Comparison of ENCODE assay signal across 9 cellular contexts in the genomic region with DNA sequence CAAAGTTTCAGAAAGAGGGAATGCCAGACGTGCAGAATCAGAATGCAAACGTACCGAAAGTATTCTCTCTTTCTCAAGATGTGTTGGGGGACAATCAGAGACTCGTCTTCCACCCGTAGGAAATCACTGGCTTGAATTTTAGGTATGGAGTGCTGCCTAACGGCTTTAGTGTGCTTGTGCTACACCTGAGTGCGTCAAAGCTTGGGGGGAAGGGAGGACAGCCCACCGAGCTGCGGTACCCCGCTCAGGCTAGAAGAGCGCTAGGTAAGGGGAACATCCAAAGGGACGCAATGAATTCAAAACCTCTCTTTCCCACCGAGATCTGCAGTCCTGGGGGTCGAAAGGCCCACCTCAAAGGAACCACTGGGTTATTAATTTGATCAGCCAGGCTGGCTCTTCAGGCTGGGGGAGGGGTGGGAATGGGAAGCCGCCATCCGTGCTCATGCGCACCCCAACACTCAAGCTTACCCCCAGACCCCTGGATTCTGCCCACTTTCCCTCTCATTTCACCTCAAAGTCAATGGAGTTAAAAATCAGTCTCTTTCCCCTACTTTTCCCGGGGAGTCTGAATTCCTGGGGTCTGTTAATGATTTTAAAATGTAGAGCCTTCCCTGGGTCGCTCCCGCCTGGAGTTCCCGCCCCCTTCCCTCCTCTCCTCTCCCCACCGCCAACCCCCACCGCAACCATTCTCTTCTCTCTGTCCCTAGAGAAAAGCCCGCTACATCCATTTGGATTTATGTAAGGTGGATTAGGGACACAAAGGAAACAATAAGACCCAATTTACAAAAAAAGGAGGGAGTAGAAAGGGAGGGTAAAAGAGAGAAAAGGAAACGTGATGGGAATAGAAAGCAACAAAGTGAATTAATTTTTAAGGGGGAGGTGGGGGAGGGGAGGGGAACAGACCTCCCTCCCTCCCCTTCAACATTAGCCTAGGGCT. TPM values are rescaled to one million over a fixed set of nuclear protein-coding genes. Genes with fewer than 3 reads are reported as not detected.
DNase-seq lines count a peak whose midpoint lies in the region; ATAC-seq and TF ChIP-seq lines count a peak whose summit lies in the region.
"Had no signal": no experiment of that assay in that cellular context is flagged by ENCODE, and none has a peak within 500 bp of the region (broad histone marks: within the 10 kb centered on the region; RNA-seq: fewer than 3 reads in every experiment).

No MANE protein-coding gene starts in this region.

- CTCF ChIA-PET in activated naive CD4-positive, alpha-beta T cell treated with anti-CD3 and anti-CD28 coated beads for 36 hours (lab: Charles Lee), result no interaction called here

- in situ Hi-C loops in astrocyte of the spinal cord (cut with HindIII; ENCODE audit: low sequenced_read_pairs), result no loop called here

- H3K27me3 ChIP-seq in thymus (ENCODE audit: control insufficient read depth, insufficient read depth), result peaks cover 53% of the 10 kb centered on the region

- H3K9me3 Mint-ChIP-seq in activated naive CD4-positive, alpha-beta T cell treated with anti-CD3 and anti-CD28 coated beads for 36 hours, result no peaks in the 10 kb centered on the region
- H3K9me3 Mint-ChIP-seq in memory B cell, result no peaks in the 10 kb centered on the region

- H3K9me3 ChIP-seq in thymus (ENCODE audit: control insufficient read depth), result no peaks in the 10 kb centered on the region

- H3K4me3 Mint-ChIP-seq in activated naive CD4-positive, alpha-beta T cell treated with anti-CD3 and anti-CD28 coated beads for 36 hours, result peak overlapping the region; percentile 21
- peak overlapping the region; percentile 92 for H3K4me3 Mint-ChIP-seq in memory B cell

- H3K4me1 Mint-ChIP-seq in activated naive CD4-positive, alpha-beta T cell treated with anti-CD3 and anti-CD28 coated beads for 36 hours (ENCODE audit: low read depth), result peaks cover 24% of the 10 kb centered on the region
- peaks cover 37% of the 10 kb centered on the region for H3K4me1 Mint-ChIP-seq in memory B cell

- H3K36me3 Mint-ChIP-seq in activated naive CD4-positive, alpha-beta T cell treated with anti-CD3 and anti-CD28 coated beads for 36 hours (ENCODE audit: low read depth), result no peaks in the 10 kb centered on the region
- H3K36me3 Mint-ChIP-seq in memory B cell, result peaks cover 3% of the 10 kb centered on the region

- TF ChIP-seq CTCF in astrocyte of the spinal cord (IDR thresholded peaks at IDR 0.05; ENCODE audit: low read depth, low read length), result no peak

- no peaks in the 10 kb centered on the region for H3K36me3 ChIP-seq in thymus (ENCODE audit: control insufficient read depth, insufficient read depth)

- peaks cover 13% of the 10 kb centered on the region for H3K4me1 ChIP-seq in thymus (ENCODE audit: control insufficient read depth, insufficient read depth, low read length)

- H3K4me3 ChIP-seq in astrocyte of the spinal cord (ENCODE audit: low read depth, low read length) (peak overlapping the region; percentile 68), thymus (ENCODE audit: low read length) (no peak overlapping the region)

- no peak overlapping the region for H3K27ac Mint-ChIP-seq in activated naive CD4-positive, alpha-beta T cell treated with anti-CD3 and anti-CD28 coated beads for 36 hours
- peak overlapping the region; percentile 74 for H3K27ac Mint-ChIP-seq in memory B cell

- 43% methylated on average over 25 of the region's 25 CpGs for WGBS in thymus

- no peak for ATAC-seq in memory B cell (ENCODE audit: low read depth)
- ATAC-seq in GM21526 (IDR thresholded peaks at IDR 0.05; ENCODE audit: low FRiP score, unreplicated experiment), result no peak
- no peak for ATAC-seq in GM19463 (IDR thresholded peaks at IDR 0.05; ENCODE audit: unreplicated experiment)

- no peak for DNase-seq in activated naive CD4-positive, alpha-beta T cell treated with anti-CD3 and anti-CD28 coated beads for 36 hours
- no peak for DNase-seq in activated naive CD4-positive, alpha-beta T cell treated with Interleukin-2 at 50 U/mL for 16 hours
- no peak for DNase-seq in astrocyte of the spinal cord (ENCODE audit: low read depth, low spot score)
- DNase-seq in memory B cell (ENCODE audit: low spot score in 2 of 2), result no peak
- DNase-seq in NCI-H2029 (lab: John Stamatoyannopoulos, UW), result no peak
- DNase-seq: NCI-H774 had no signal

- peaks cover 44% of the 10 kb centered on the region for H3K27me3 Mint-ChIP-seq in activated naive CD4-positive, alpha-beta T cell treated with anti-CD3 and anti-CD28 coated beads for 36 hours (ENCODE audit: low read depth)
- H3K27me3 Mint-ChIP-seq in memory B cell, result peaks cover 12% of the 10 kb centered on the region

- intact Hi-C loops in activated naive CD4-positive, alpha-beta T cell treated with anti-CD3 and anti-CD28 coated beads for 36 hours (cut with micrococcal nuclease), result loop anchor here (2.0 to 10.0 kb wide), 7 partner anchors 39 to 465 kb away; no protein-coding TSS in a partner anchor

- H3K27ac ChIP-seq in thymus (ENCODE audit: low read depth), result peak overlapping the region; percentile 18

RNA-seq across cellular contexts. Expression of a gene that starts 2.5 kb away (rescaled TPM):
- 1 to 10 TPM; 1.3 to 3.0 TPM for total RNA-seq in activated naive CD4-positive, alpha-beta T cell treated with anti-CD3 and anti-CD28 coated beads for 36 hours
- 7.8 TPM for polyA plus RNA-seq in thymus
